In genomic region chr9:127715443-127716337, GRCh38 we compare ENCODE assay signal across 1 cellular context.
TF ChIP-seq lines count a peak whose summit lies in the region.

Gene PTRH1, minus strand, starts transcription at chr9:127715663. Its CDS starts 24 bp downstream, at chr9:127715639.
Gene TTC16, plus strand, starts transcription at chr9:127716079. Its CDS starts 67 bp downstream, at chr9:127716146.

TF ChIP-seq in K562, 482 proteins besides CTCF, POLR2A, EP300 and RAD21 (continued from another document):
- TF ChIP-seq STAT6 (CRISPR knock-in tag; IDR thresholded peaks at IDR 0.05) (0 out of 2 replicates have a peak, but pooled peaks have one; percentile 33), CBX3 (IDR thresholded peaks at IDR 0.05; ENCODE audit: borderline replicate concordance in 1 of 2, low read length in 2 of 2) (no peak), ELF2 (CRISPR knock-in tag; IDR thresholded peaks at IDR 0.05) (peak; percentile 100), ARID4B (CRISPR knock-in tag; IDR thresholded peaks at IDR 0.05) (peak; percentile 90), ZEB2 (IDR thresholded peaks at IDR 0.05) (no peak), NCOA4 (IDR thresholded peaks at IDR 0.05; ENCODE audit: partially characterized antibody) (no peak), ZBTB7A (IDR thresholded peaks at IDR 0.05; ENCODE audit: borderline replicate concordance, control insufficient read depth, low read depth, low read length) (0 out of 2 replicates have a peak, but pooled peaks have one; percentile 5), MTA3 (IDR thresholded peaks at IDR 0.05; ENCODE audit: borderline replicate concordance) (no peak; the same call in 1 of the 2 replicates), KHSRP (IDR thresholded peaks at IDR 0.05) (peak; percentile 79), HINFP (tag; conservative IDR thresholded peaks at IDR 0.05; ENCODE audit: low read depth) (no peak), STAG1 (CRISPR knock-in tag; IDR thresholded peaks at IDR 0.05; ENCODE audit: borderline replicate concordance) (no peak), EZH2 (IDR thresholded peaks at IDR 0.05; ENCODE audit: borderline replicate concordance, low read depth, low read length) (no peak), ZBTB33 (CRISPR knock-in tag; IDR thresholded peaks at IDR 0.05) (peak; percentile 20; the same call in 1 of the 2 replicates), SMARCA5 (IDR thresholded peaks at IDR 0.05) (no peak), PRPF4 (IDR thresholded peaks at IDR 0.05; ENCODE audit: insufficient read depth, low read depth, low read length, poor library complexity, severe bottlenecking) (no peak), EGR1 (conservative IDR thresholded peaks at IDR 0.05) (peak; percentile 68), MYNN (IDR thresholded peaks at IDR 0.05) (peak; percentile 94; the same call in 1 of the 2 replicates), MYNN (CRISPR knock-in tag; IDR thresholded peaks at IDR 0.05) (no peak), NR2C2 (CRISPR knock-in tag; IDR thresholded peaks at IDR 0.05) (no peak), NR2C2 (tag; IDR thresholded peaks at IDR 0.05) (peak; percentile 54; the same call in 1 of the 2 replicates)
- TF ChIP-seq, protein P1, sequence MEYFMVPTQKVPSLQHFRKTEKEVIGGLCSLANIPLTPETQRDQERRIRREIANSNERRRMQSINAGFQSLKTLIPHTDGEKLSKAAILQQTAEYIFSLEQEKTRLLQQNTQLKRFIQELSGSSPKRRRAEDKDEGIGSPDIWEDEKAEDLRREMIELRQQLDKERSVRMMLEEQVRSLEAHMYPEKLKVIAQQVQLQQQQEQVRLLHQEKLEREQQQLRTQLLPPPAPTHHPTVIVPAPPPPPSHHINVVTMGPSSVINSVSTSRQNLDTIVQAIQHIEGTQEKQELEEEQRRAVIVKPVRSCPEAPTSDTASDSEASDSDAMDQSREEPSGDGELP (CRISPR knock-in tag; IDR thresholded peaks at IDR 0.05; ENCODE audit: borderline replicate concordance) = 0 out of 2 replicates have a peak, but pooled peaks have one; percentile 58
- TF ChIP-seq, protein P2, sequence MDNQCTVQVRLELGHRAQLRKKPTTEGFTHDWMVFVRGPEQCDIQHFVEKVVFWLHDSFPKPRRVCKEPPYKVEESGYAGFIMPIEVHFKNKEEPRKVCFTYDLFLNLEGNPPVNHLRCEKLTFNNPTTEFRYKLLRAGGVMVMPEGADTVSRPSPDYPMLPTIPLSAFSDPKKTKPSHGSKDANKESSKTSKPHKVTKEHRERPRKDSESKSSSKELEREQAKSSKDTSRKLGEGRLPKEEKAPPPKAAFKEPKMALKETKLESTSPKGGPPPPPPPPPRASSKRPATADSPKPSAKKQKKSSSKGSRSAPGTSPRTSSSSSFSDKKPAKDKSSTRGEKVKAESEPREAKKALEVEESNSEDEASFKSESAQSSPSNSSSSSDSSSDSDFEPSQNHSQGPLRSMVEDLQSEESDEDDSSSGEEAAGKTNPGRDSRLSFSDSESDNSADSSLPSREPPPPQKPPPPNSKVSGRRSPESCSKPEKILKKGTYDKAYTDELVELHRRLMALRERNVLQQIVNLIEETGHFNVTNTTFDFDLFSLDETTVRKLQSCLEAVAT (IDR thresholded peaks at IDR 0.05) = no peak
